In the genomic region with DNA sequence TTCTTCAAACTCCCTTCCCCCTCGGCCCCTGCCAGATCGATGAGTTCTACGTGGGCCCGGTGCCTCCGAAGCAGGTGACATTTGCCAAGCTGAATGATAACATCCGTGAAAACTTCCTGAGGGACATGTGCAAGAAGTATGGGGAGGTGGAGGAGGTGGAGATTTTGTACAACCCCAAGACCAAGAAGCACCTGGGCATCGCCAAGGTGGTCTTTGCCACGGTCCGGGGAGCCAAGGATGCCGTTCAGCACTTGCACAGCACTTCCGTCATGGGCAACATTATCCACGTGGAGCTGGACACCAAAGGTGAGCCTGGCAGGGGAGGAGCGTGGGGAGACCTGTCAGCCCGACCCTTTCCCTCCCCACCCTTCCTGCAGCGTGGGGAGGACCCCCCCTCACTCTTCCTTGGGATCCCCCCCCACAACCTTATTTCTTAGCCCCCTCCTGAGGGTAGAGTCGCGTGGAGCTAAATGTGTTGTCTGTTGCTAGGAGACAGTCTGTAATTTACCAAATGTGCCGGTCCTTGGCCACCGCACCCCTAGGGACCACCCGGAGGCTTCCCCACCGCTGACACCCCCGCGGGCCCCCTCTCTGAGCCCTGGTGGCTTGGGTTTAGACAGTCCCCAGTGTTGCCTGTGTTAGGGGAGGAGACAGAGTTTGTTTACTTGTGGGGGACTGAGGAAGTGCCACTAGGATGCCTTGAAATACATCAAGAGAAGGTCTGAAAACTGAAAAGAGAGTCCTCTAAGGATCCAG, we compare ENCODE assay signal across 1 cellular context.
TF ChIP-seq lines count a peak whose summit lies in the region.

No MANE protein-coding gene starts in this region.

TF ChIP-seq in A549, 52 proteins besides CTCF, POLR2A, EP300 and RAD21 (continued from another document):
- 0 out of 2 replicates have a peak, but pooled peaks have one; percentile 40 for TF ChIP-seq MAX (IDR thresholded peaks at IDR 0.05)
- TF ChIP-seq PHF8 (IDR thresholded peaks at IDR 0.05; ENCODE audit: borderline replicate concordance, low read depth) = no peak
- no peak for TF ChIP-seq ATOH8 (CRISPR knock-in tag; IDR thresholded peaks at IDR 0.05; ENCODE audit: low read depth)
- no peak for TF ChIP-seq HDAC2 (IDR thresholded peaks at IDR 0.05)
